Comparison of ENCODE assay signal across 36 cellular contexts in genomic region chr5:39240750-39241149, GRCh38. TPM values are rescaled to one million over a fixed set of nuclear protein-coding genes. Genes with fewer than 3 reads are reported as not detected.
"Had no signal": no experiment of that assay in that cellular context is flagged by ENCODE, and none has a peak within 500 bp of the region (broad histone marks: within the 10 kb centered on the region; RNA-seq: fewer than 3 reads in every experiment).

No MANE protein-coding gene starts in this region.

- H3K4me1 ChIP-seq: ascending aorta, breast epithelium, colonic mucosa, esophagus squamous epithelium had no signal

- DNase-seq: activated B cell treated with CpG ODN at 0.5 μM for 24 hours; activated CD4-positive, alpha-beta T cell treated with anti-CD3 and anti-CD28 coated beads for 48 hours; activated CD4-positive, alpha-beta T cell treated with anti-CD3 and anti-CD28 coated beads, Interleukin-2, amount 50 U/mL, for 1 hour; activated CD4-positive, alpha-beta T cell treated with anti-CD3 and anti-CD28 coated beads, Interleukin-2, amount 50 U/mL, for 48 hours; activated CD8-positive, alpha-beta memory T cell treated with anti-CD3 and anti-CD28 coated beads for 24 hours; activated CD8-positive, alpha-beta T cell treated with anti-CD3 and anti-CD28 coated beads for 36 hours; activated effector memory CD4-positive, alpha-beta T cell treated with Interleukin-2 at 50 U/mL for 16 hours; activated gamma-delta T cell treated with Interleukin-2 at 50 U/mL for 16 hours; activated naive CD4-positive, alpha-beta T cell treated with Interleukin-2 at 50 U/mL for 16 hours; activated naive CD8-positive, alpha-beta T cell treated with anti-CD3 and anti-CD28 coated beads, Interleukin-2, amount 10 ng/mL, durations not matched to agents 7 days and 5 days; activated T-cell treated with anti-CD3 and anti-CD28 coated beads, Interleukin-2, amount 50 U/mL, for 4 hours; central memory CD4-positive, alpha-beta T cell; cerebellar nuclear complex; colonic mucosa; effector CD8-positive, alpha-beta T cell; esophagus squamous epithelium; head of caudate nucleus; T-cell; T-helper 17 cell; T1000; WERI-Rb-1 had no signal

- H3K27me3 Mint-ChIP-seq: activated CD8-positive, alpha-beta T cell treated with anti-CD3 and anti-CD28 coated beads for 36 hours; activated naive CD8-positive, alpha-beta T cell treated with anti-CD3 and anti-CD28 coated beads, Interleukin-2, amount 10 ng/mL, durations not matched to agents 7 days and 5 days; activated T-helper 17 cell treated with anti-CD3 and anti-CD28 coated beads, Interleukin-2, amount 50 U/mL, for 72 hours; brain; T-cell; T-helper 17 cell had no signal

- H3K4me3 Mint-ChIP-seq: activated B cell treated with CpG ODN at 0.5 μM for 24 hours; activated CD8-positive, alpha-beta T cell treated with anti-CD3 and anti-CD28 coated beads for 36 hours; activated naive CD8-positive, alpha-beta T cell treated with anti-CD3 and anti-CD28 coated beads, Interleukin-2, amount 10 ng/mL, durations not matched to agents 7 days and 5 days; activated T-cell treated with anti-CD3 and anti-CD28 coated beads, Interleukin-2, amount 50 U/mL, for 4 hours; activated T-helper 17 cell treated with anti-CD3 and anti-CD28 coated beads, Interleukin-2, amount 50 U/mL, for 72 hours; brain; T-cell; T-helper 17 cell; T-helper 2 cell treated with Interferon-gamma antibody and Interleukin-4, amounts not matched to agents 5 μg/mL and 100 μg/mL, for 36 hours had no signal

- H3K36me3 ChIP-seq: ascending aorta, breast epithelium, cardiac muscle cell, colonic mucosa, esophagus squamous epithelium, WERI-Rb-1 had no signal

- H3K27ac Mint-ChIP-seq: activated B cell treated with CpG ODN at 0.5 μM for 24 hours; activated CD8-positive, alpha-beta T cell treated with anti-CD3 and anti-CD28 coated beads for 36 hours; activated naive CD4-positive, alpha-beta T cell treated with anti-CD3 and anti-CD28 coated beads, Interleukin-2, amount 50 U/mL, for 72 hours; activated naive CD8-positive, alpha-beta T cell treated with anti-CD3 and anti-CD28 coated beads, Interleukin-2, amount 10 ng/mL, durations not matched to agents 7 days and 5 days; activated T-helper 17 cell treated with anti-CD3 and anti-CD28 coated beads, Interleukin-2, amount 50 U/mL, for 72 hours; brain; T-helper 17 cell; T-helper 2 cell treated with Interferon-gamma antibody and Interleukin-4, amounts not matched to agents 5 μg/mL and 100 μg/mL, for 36 hours had no signal

- H3K27me3 ChIP-seq: ascending aorta, breast epithelium, cardiac muscle cell, colonic mucosa, esophagus squamous epithelium had no signal

- ATAC-seq: activated CD4-positive, CD25-positive, alpha-beta regulatory T cell treated with anti-CD3 and anti-CD28 coated beads, Interleukin-2, amount 50 U/mL, for 24 hours; activated CD8-positive, alpha-beta T cell treated with anti-CD3 and anti-CD28 coated beads for 36 hours; activated naive CD4-positive, alpha-beta T cell treated with anti-CD3 and anti-CD28 coated beads, Interleukin-2, amount 50 U/mL, for 72 hours; activated T-cell treated with anti-CD3 and anti-CD28 coated beads, Interleukin-2, amount 50 U/mL, for 4 hours; activated T-helper 17 cell treated with anti-CD3 and anti-CD28 coated beads, Interleukin-2, amount 50 U/mL, for 72 hours; T-cell; T-helper 17 cell had no signal

- H3K9me3 ChIP-seq: colonic mucosa had no signal

- H3K27ac ChIP-seq: ascending aorta, breast epithelium, cardiac muscle cell, colonic mucosa, epithelial cell of prostate, esophagus squamous epithelium, WERI-Rb-1 had no signal

- H3K4me3 ChIP-seq: ascending aorta, breast epithelium, cardiac muscle cell, colonic mucosa, esophagus squamous epithelium had no signal

- H3K36me3 Mint-ChIP-seq: activated naive CD4-positive, alpha-beta T cell treated with anti-CD3 and anti-CD28 coated beads, Interleukin-2, amount 50 U/mL, for 72 hours; brain had no signal

- FAIRE-seq: endometrium, endothelial cell of umbilical vein, frontal cortex had no signal

- H3K4me1 Mint-ChIP-seq: activated B cell treated with CpG ODN at 0.5 μM for 24 hours; activated naive CD8-positive, alpha-beta T cell treated with anti-CD3 and anti-CD28 coated beads, Interleukin-2, amount 10 ng/mL, durations not matched to agents 7 days and 5 days; brain; T-helper 17 cell had no signal

RNA-seq across cellular contexts. Expression of gene FYB1, which starts 21.4 kb away (rescaled TPM):
- total RNA-seq: cardiac muscle cell, dermis microvascular lymphatic vessel endothelial cell, fibroblast of lung, fibroblast of villous mesenchyme had no signal
- polyA plus RNA-seq: cardiac muscle cell, endothelial cell of umbilical vein, fibroblast of lung had no signal
